In the genomic region with DNA sequence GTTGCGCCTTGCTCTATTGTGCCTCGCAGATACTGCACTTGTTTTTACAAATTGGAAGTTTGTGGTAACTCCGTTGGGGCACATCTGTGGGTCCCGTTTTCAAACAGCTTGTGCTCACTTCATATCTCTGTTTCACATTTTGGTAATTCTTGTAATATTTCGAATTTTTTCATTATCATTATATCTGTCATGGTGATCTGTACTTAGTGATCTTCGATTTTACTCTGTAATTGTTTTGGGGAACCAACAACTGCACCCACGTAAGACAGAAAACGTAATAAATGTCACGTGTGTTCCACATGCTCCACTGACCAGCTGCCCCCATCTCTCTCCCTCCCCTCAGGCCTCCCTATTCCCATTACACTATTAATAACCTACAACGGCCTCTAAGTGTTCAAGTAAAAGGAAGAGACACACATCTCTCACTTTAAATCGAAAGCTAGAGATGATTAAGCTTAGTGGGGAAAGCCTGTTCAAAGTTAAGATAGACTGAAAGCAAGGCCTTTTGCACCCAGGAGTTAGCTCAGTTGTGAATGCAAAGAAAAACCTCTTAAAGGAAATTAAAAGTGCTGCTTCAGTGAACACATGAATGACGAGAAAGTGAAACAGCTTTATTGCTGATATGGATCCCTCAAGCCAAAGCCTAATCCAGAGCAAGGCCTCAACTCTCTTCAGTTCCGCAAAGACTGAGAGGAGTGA, we compare ENCODE assay signal across 9 cellular contexts. TPM values are rescaled to one million over a fixed set of nuclear protein-coding genes. Genes with fewer than 3 reads are reported as not detected.
DNase-seq lines count a peak whose midpoint lies in the region; ATAC-seq and TF ChIP-seq lines count a peak whose summit lies in the region.
"Had no signal": no experiment of that assay in that cellular context is flagged by ENCODE, and none has a peak within 500 bp of the region (broad histone marks: within the 10 kb centered on the region; RNA-seq: fewer than 3 reads in every experiment).

No MANE protein-coding gene starts in this region.

- no peak for TF ChIP-seq POLR2A in HCT116 (IDR thresholded peaks at IDR 0.05; ENCODE audit: borderline replicate concordance, extremely low read depth, insufficient read depth, insufficient read length)

- DNase-seq in CD8-positive, alpha-beta memory T cell = no peak
- DNase-seq in HCT116 (ENCODE audit: low read depth, low spot score) (no peak), mesenteric fat pad (ENCODE audit: low spot score) (no peak), cerebellum (ENCODE audit: low spot score) (no peak), activated gamma-delta T cell treated with Interleukin-2 at 50 U/mL for 16 hours (no peak)
- DNase-seq in activated CD8-positive, alpha-beta T cell treated with anti-CD3 and anti-CD28 coated beads, Interleukin-2, amount 10 ng/mL, durations not matched to agents 7 days and 5 days = no peak

- no peaks in the 10 kb centered on the region for H4K20me1 ChIP-seq in HCT116 (ENCODE audit: insufficient read depth)

- RAD21 ChIA-PET in HCT116 (lab: Charles Lee; ENCODE audit: low non-redundant PET in 1 of 2, low total read pairs in 2 of 2, uncharacterized antibody in 2 of 2, unreplicated experiment in 2 of 2) = no interaction called here

- CTCF ChIA-PET in CD8-positive, alpha-beta memory T cell (lab: Charles Lee) = interaction anchor here (0.8 to 1.8 kb wide), 12 partner anchors 9 to 577 kb away, joined by 3 to 7 read pairs (median 3); no protein-coding TSS in a partner anchor
- CTCF ChIA-PET in HCT116 (lab: Charles Lee) = interaction anchor here (0.7 to 1.8 kb wide), 5 partner anchors 9 to 133 kb away, joined by 3 to 5 read pairs (median 4); no protein-coding TSS in a partner anchor
- CTCF ChIA-PET in activated CD8-positive, alpha-beta T cell treated with anti-CD3 and anti-CD28 coated beads, Interleukin-2, amount 10 ng/mL, durations not matched to agents 7 days and 5 days (lab: Charles Lee) = interaction anchor here (0.7 to 2.0 kb wide), 13 partner anchors 8 to 1033 kb away, joined by 3 to 10 read pairs (median 4); no protein-coding TSS in a partner anchor

- H3K27me3 ChIP-seq in CD8-positive, alpha-beta memory T cell (ENCODE audit: insufficient read depth, low read length, poor library complexity, severe bottlenecking) = no peaks in the 10 kb centered on the region
- H3K27me3 ChIP-seq in HCT116 (ENCODE audit: insufficient read depth, low read length) (peaks cover 10% of the 10 kb centered on the region; the same call in 1 of the 2 replicates), mucosa of rectum (ENCODE audit: control insufficient read depth in 2 of 2, insufficient read depth in 2 of 2, low read length in 2 of 2) (peaks cover 0 to 5% of the 10 kb centered on the region in 2 donors)

- peak overlapping the region; percentile 50 for H2AFZ ChIP-seq in HCT116 (ENCODE audit: low read depth, low read length, poor library complexity, severe bottlenecking)

- intact Hi-C loops in HCT116 (cut with micrococcal nuclease) = loop anchor here (1.0 kb wide), 1 partner anchor 134 kb away; no protein-coding TSS in a partner anchor

- H3K4me1 Mint-ChIP-seq in CD8-positive, alpha-beta memory T cell = peaks cover 19 to 31% (median 25%) of the 10 kb centered on the region in 3 donors
- H3K4me1 Mint-ChIP-seq in activated CD8-positive, alpha-beta T cell treated with anti-CD3 and anti-CD28 coated beads, Interleukin-2, amount 10 ng/mL, durations not matched to agents 7 days and 5 days (ENCODE audit: low read depth) = peaks cover 19% of the 10 kb centered on the region

- peak overlapping the region; percentile 69 to 92 (median 84) for H3K27ac Mint-ChIP-seq in CD8-positive, alpha-beta memory T cell
- peak overlapping the region; percentile 33 for H3K27ac Mint-ChIP-seq in activated CD8-positive, alpha-beta T cell treated with anti-CD3 and anti-CD28 coated beads, Interleukin-2, amount 10 ng/mL, durations not matched to agents 7 days and 5 days

- no peak for TF ChIP-seq CTCF in HCT116 (IDR thresholded peaks at IDR 0.05 in 2 of 3, conservative IDR thresholded peaks at IDR 0.05 in 1 of 3; ENCODE audit: borderline replicate concordance in 1 of 3, insufficient read depth in 1 of 3, low read depth in 2 of 3, low read length in 2 of 3)

- ATAC-seq in HCT116 = no peak
- no peak for ATAC-seq in activated CD8-positive, alpha-beta T cell treated with anti-CD3 and anti-CD28 coated beads, Interleukin-2, amount 10 ng/mL, durations not matched to agents 7 days and 5 days
- no peak for ATAC-seq in GM18858 (IDR thresholded peaks at IDR 0.05; ENCODE audit: unreplicated experiment)

- H3K9me3 Mint-ChIP-seq in CD8-positive, alpha-beta memory T cell = no peaks in the 10 kb centered on the region
- H3K9me3 Mint-ChIP-seq in activated CD8-positive, alpha-beta T cell treated with anti-CD3 and anti-CD28 coated beads, Interleukin-2, amount 10 ng/mL, durations not matched to agents 7 days and 5 days (ENCODE audit: insufficient read depth) = no peaks in the 10 kb centered on the region

- H3K4me3 ChIP-seq in CD8-positive, alpha-beta memory T cell (ENCODE audit: low read length) = peak overlapping the region; percentile 59
- peak overlapping the region; percentile 35 to 55; a peak in 3 of 4 replicates for H3K4me3 ChIP-seq in HCT116 (replicated peaks in 1 of 2; ENCODE audit: low read depth in 1 of 2, low read length in 2 of 2)
- peak overlapping the region; percentile 69 to 70 for H3K4me3 ChIP-seq in mucosa of rectum (ENCODE audit: low read length in 2 of 2)

- H3K36me3 Mint-ChIP-seq in CD8-positive, alpha-beta memory T cell = peaks cover 0 to 2% (median 2%) of the 10 kb centered on the region in 3 donors
- no peaks in the 10 kb centered on the region for H3K36me3 Mint-ChIP-seq in activated CD8-positive, alpha-beta T cell treated with anti-CD3 and anti-CD28 coated beads, Interleukin-2, amount 10 ng/mL, durations not matched to agents 7 days and 5 days (ENCODE audit: low read depth)

- H3K4me2 ChIP-seq in HCT116 (ENCODE audit: low read length) = peak overlapping the region; percentile 78

- BruUV-seq in HCT116 (replicated peaks; lab: Mats Ljungman, UMichigan) = no TSS peak

- no peaks in the 10 kb centered on the region for H3K9me2 ChIP-seq in HCT116 (ENCODE audit: insufficient read depth)

- no peaks in the 10 kb centered on the region for H3K9me3 ChIP-seq in CD8-positive, alpha-beta memory T cell (ENCODE audit: low read length)
- no peaks in the 10 kb centered on the region for H3K9me3 ChIP-seq in HCT116 (ENCODE audit: control insufficient read depth in 1 of 2, insufficient read depth in 1 of 2, low read depth in 1 of 2, low read length in 2 of 2)
- peaks cover 0 to 3% of the 10 kb centered on the region in 2 donors for H3K9me3 ChIP-seq in mucosa of rectum (ENCODE audit: control insufficient read depth in 2 of 2, low read length in 2 of 2)

- POLR2A ChIA-PET in CD8-positive, alpha-beta memory T cell (lab: Charles Lee) = interaction anchor here (1.3 kb wide), 1 partner anchor 10 kb away, joined by 8 read pairs; no protein-coding TSS in a partner anchor
- POLR2A ChIA-PET in HCT116 (lab: Charles Lee) = interaction anchor here (0.7 kb wide), 2 partner anchors 1101 to 1112 kb away, joined by 3 read pairs; no protein-coding TSS in a partner anchor
- POLR2A ChIA-PET in activated CD8-positive, alpha-beta T cell treated with anti-CD3 and anti-CD28 coated beads, Interleukin-2, amount 10 ng/mL, durations not matched to agents 7 days and 5 days (lab: Charles Lee) = interaction anchor here (0.9 kb wide), 2 partner anchors 12 to 59 kb away, joined by 3 to 8 read pairs; no protein-coding TSS in a partner anchor

- H3K79me2 ChIP-seq in HCT116 (ENCODE audit: insufficient read depth, low read length) = no peaks in the 10 kb centered on the region

- no peak overlapping the region for H3K27ac ChIP-seq in CD8-positive, alpha-beta memory T cell (ENCODE audit: low read depth, low read length)
- H3K27ac ChIP-seq in HCT116 (ENCODE audit: low read depth, low read length) (no peak overlapping the region), mucosa of rectum (ENCODE audit: low read depth in 2 of 2, low read length in 2 of 2) (no peak overlapping the region)

- no peak for TF ChIP-seq RAD21 in HCT116 (IDR thresholded peaks at IDR 0.05; ENCODE audit: low read depth)

- no peak overlapping the region for H3K9ac ChIP-seq in HCT116 (ENCODE audit: low read length)
- peak overlapping the region in 1 of 2 donors; percentile 76 for H3K9ac ChIP-seq in mucosa of rectum (ENCODE audit: low read depth in 1 of 2, low read length in 2 of 2)

- H3K27me3 Mint-ChIP-seq in CD8-positive, alpha-beta memory T cell = peaks cover 3% of the 10 kb centered on the region in 2 donors
- peaks cover 43% of the 10 kb centered on the region for H3K27me3 Mint-ChIP-seq in activated CD8-positive, alpha-beta T cell treated with anti-CD3 and anti-CD28 coated beads, Interleukin-2, amount 10 ng/mL, durations not matched to agents 7 days and 5 days (ENCODE audit: low read depth)

- H3K36me3 ChIP-seq in CD8-positive, alpha-beta memory T cell (ENCODE audit: insufficient read depth, low read length) = no peaks in the 10 kb centered on the region
- H3K36me3 ChIP-seq in HCT116 (ENCODE audit: control insufficient read depth in 1 of 2, insufficient read depth in 2 of 2, low read length in 2 of 2) (no peaks in the 10 kb centered on the region), mucosa of rectum (ENCODE audit: control insufficient read depth in 2 of 2, insufficient read depth in 2 of 2, low read length in 2 of 2) (no peaks in the 10 kb centered on the region)

- peak overlapping the region; percentile 87 to 95 (median 91) for H3K4me3 Mint-ChIP-seq in CD8-positive, alpha-beta memory T cell
- H3K4me3 Mint-ChIP-seq in activated CD8-positive, alpha-beta T cell treated with anti-CD3 and anti-CD28 coated beads, Interleukin-2, amount 10 ng/mL, durations not matched to agents 7 days and 5 days = peak overlapping the region; percentile 74

- peaks cover 6% of the 10 kb centered on the region for H3K4me1 ChIP-seq in CD8-positive, alpha-beta memory T cell (ENCODE audit: insufficient read depth, low read length)
- H3K4me1 ChIP-seq in HCT116 (ENCODE audit: control insufficient read depth in 1 of 2, insufficient read depth in 2 of 2, low read length in 2 of 2) (peaks cover 0 to 13% of the 10 kb centered on the region in 2 experiments; a peak in 2 of 4 replicates), mucosa of rectum (ENCODE audit: control insufficient read depth in 2 of 2, insufficient read depth in 2 of 2, low read length in 2 of 2) (peaks cover 5 to 7% of the 10 kb centered on the region in 2 donors)

TF ChIP-seq in HCT116, 20 proteins besides CTCF, POLR2A, EP300 and RAD21:
- TF ChIP-seq YY1 (IDR thresholded peaks at IDR 0.05; ENCODE audit: extremely low read depth, insufficient replicate concordance, low read depth, low read length) = no peak
- no peak for TF ChIP-seq JUND (IDR thresholded peaks at IDR 0.05)

RNA-seq across cellular contexts. Expression of a gene that starts 26.9 kb away (rescaled TPM):
- not detected for total RNA-seq in CD8-positive, alpha-beta memory T cell
- not detected for polyA plus RNA-seq in CD8-positive, alpha-beta memory T cell
- total RNA-seq in HCT116 (2021; ENCODE audit: unreplicated experiment) (not detected), mesenteric fat pad (not detected), cerebellum (not detected)
- 0.10 TPM in 1 of 2 replicates, not detected in the other for polyA plus RNA-seq in HCT116 (2012)
- not detected for total RNA-seq in activated CD8-positive, alpha-beta T cell treated with anti-CD3 and anti-CD28 coated beads, Interleukin-2, amount 10 ng/mL, durations not matched to agents 7 days and 5 days
- total RNA-seq: LHCN-M2 had no signal
